Comparison of ENCODE assay signal across 11 cellular contexts in genomic region chr7:34133356-34133982, GRCh38.
DNase-seq lines count a peak whose midpoint lies in the region; ATAC-seq and TF ChIP-seq lines count a peak whose summit lies in the region.
"Had no signal": no experiment of that assay in that cellular context is flagged by ENCODE, and none has a peak within 500 bp of the region (broad histone marks: within the 10 kb centered on the region; RNA-seq: fewer than 3 reads in every experiment).

No MANE protein-coding gene starts in this region.

- peak; percentile 75 for DNase-seq in EL
- DNase-seq in NCI-H226 = peak; percentile 76
- DNase-seq in dorsolateral prefrontal cortex = no peak
- no peak for DNase-seq in omental fat pad (ENCODE audit: low spot score)
- DNase-seq in CD14-positive monocyte (ENCODE audit: low spot score) = no peak
- DNase-seq: activated naive CD8-positive, alpha-beta T cell treated with anti-CD3 and anti-CD28 coated beads, Interleukin-2, amount 10 ng/mL, durations not matched to agents 7 days and 5 days; GF-D8 had no signal

- H3K36me3 Mint-ChIP-seq in CD14-positive monocyte = no peaks in the 10 kb centered on the region
- H3K36me3 Mint-ChIP-seq: activated CD4-positive, alpha-beta memory T cell treated with anti-CD3 and anti-CD28 coated beads for 36 hours; activated naive CD8-positive, alpha-beta T cell treated with anti-CD3 and anti-CD28 coated beads, Interleukin-2, amount 10 ng/mL, durations not matched to agents 7 days and 5 days had no signal

- peak; percentile 38 for ATAC-seq in omental fat pad (ENCODE audit: low FRiP score)
- no peak for ATAC-seq in HG03354 (IDR thresholded peaks at IDR 0.05; ENCODE audit: poor library complexity, severe bottlenecking, unreplicated experiment)
- ATAC-seq in GM18517 (IDR thresholded peaks at IDR 0.05; ENCODE audit: unreplicated experiment) = no peak
- ATAC-seq in HG02885 (IDR thresholded peaks at IDR 0.05; ENCODE audit: poor library complexity, unreplicated experiment) = no peak

- peaks cover 0 to 3% (median 0%) of the 10 kb centered on the region in 7 donors for H3K9me3 Mint-ChIP-seq in CD14-positive monocyte
- H3K9me3 Mint-ChIP-seq: activated CD4-positive, alpha-beta memory T cell treated with anti-CD3 and anti-CD28 coated beads for 36 hours; activated naive CD8-positive, alpha-beta T cell treated with anti-CD3 and anti-CD28 coated beads, Interleukin-2, amount 10 ng/mL, durations not matched to agents 7 days and 5 days had no signal

- no peaks in the 10 kb centered on the region for H3K4me1 Mint-ChIP-seq in CD14-positive monocyte
- H3K4me1 Mint-ChIP-seq: activated naive CD8-positive, alpha-beta T cell treated with anti-CD3 and anti-CD28 coated beads, Interleukin-2, amount 10 ng/mL, durations not matched to agents 7 days and 5 days had no signal

- no peaks in the 10 kb centered on the region for H3K27me3 ChIP-seq in dorsolateral prefrontal cortex

- H3K27ac Mint-ChIP-seq in CD14-positive monocyte = peak overlapping the region in 1 of 7 donors; percentile 45
- H3K27ac Mint-ChIP-seq: activated CD4-positive, alpha-beta memory T cell treated with anti-CD3 and anti-CD28 coated beads for 36 hours; activated naive CD8-positive, alpha-beta T cell treated with anti-CD3 and anti-CD28 coated beads, Interleukin-2, amount 10 ng/mL, durations not matched to agents 7 days and 5 days had no signal

- H3K4me3 ChIP-seq in dorsolateral prefrontal cortex = no peak overlapping the region

- H3K27me3 Mint-ChIP-seq in CD14-positive monocyte (ENCODE audit: low read depth in 3 of 3) = peaks cover 0 to 3% (median 0%) of the 10 kb centered on the region in 3 donors
- H3K27me3 Mint-ChIP-seq: activated CD4-positive, alpha-beta memory T cell treated with anti-CD3 and anti-CD28 coated beads for 36 hours; activated naive CD8-positive, alpha-beta T cell treated with anti-CD3 and anti-CD28 coated beads, Interleukin-2, amount 10 ng/mL, durations not matched to agents 7 days and 5 days had no signal

- H3K27ac ChIP-seq in dorsolateral prefrontal cortex = peak overlapping the region in 39 of 59 donors; percentile 2 to 82 (median 49)

- TF ChIP-seq CTCF in dorsolateral prefrontal cortex (IDR thresholded peaks at IDR 0.05 in 54 of 56, conservative IDR thresholded peaks at IDR 0.05 in 2 of 56; ENCODE audit: low read depth in 1 of 56, partially characterized antibody in 56 of 56) (no peak), omental fat pad (IDR thresholded peaks at IDR 0.05) (no peak), CD14-positive monocyte (IDR thresholded peaks at IDR 0.05) (no peak)

- intact Hi-C loops in dorsolateral prefrontal cortex (cut with DNase I) = no loop called here
- intact Hi-C loops in CD14-positive monocyte (cut with micrococcal nuclease) = no loop called here

- no peak overlapping the region for H3K4me3 Mint-ChIP-seq in CD14-positive monocyte
- H3K4me3 Mint-ChIP-seq: activated CD4-positive, alpha-beta memory T cell treated with anti-CD3 and anti-CD28 coated beads for 36 hours; activated naive CD8-positive, alpha-beta T cell treated with anti-CD3 and anti-CD28 coated beads, Interleukin-2, amount 10 ng/mL, durations not matched to agents 7 days and 5 days had no signal

Comparison
In these comparisons a context has a peak if more than half of its experiments do, and no peak if none do; other contexts are left out.
1. DNase-seq: peak in EL (single experiment) and NCI-H226 (single experiment); none in dorsolateral prefrontal cortex (0 of 10), omental fat pad (single experiment) and CD14-positive monocyte (single experiment).